ENCODE assay signal across 15 cellular contexts in the genomic region with DNA sequence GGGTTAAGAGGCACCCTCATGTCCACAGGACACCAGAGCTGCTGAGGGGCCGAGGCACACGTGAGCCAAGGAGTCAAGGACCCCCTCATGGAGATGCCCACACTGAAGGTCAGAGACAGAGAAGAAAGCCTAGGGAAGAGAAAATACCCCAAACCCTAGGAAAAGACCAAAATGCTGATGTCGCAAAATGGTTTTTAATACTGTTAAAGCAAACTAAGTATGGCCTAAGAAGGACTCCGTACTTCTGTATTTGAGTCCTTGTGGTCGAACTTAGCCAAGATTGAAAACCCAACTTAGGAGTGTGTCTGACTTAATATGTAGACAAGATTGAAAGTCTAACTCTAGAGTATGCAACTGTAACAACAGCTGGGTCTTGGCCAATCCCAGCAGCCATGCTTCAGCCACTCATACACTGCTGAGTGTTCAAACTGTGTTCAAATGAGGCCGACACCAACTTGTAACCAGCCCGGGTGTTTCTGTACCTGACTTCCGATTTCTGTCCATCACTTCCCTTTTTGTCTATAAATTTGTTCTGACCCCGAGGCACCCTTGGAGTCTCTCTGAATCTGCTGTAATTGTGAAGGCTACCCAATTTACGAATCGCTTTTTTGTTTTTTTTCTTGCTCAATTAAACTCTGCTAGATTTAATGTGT.
"Had no signal": no experiment of that assay in that cellular context is flagged by ENCODE, and none has a peak within 500 bp of the region (broad histone marks: within the 10 kb centered on the region; RNA-seq: fewer than 3 reads in every experiment).

No MANE protein-coding gene starts in this region.

- H3K9me3 ChIP-seq: psoas muscle had no signal

- H3K4me1 ChIP-seq: psoas muscle, spleen had no signal

- H3K27ac Mint-ChIP-seq: activated naive CD4-positive, alpha-beta T cell treated with anti-CD3 and anti-CD28 coated beads for 36 hours; activated naive CD8-positive, alpha-beta T cell treated with anti-CD3 and anti-CD28 coated beads, Interleukin-2, amount 50 U/mL, for 24 hours; activated T-helper 17 cell treated with anti-CD3 and anti-CD28 coated beads, Interleukin-2, amount 50 U/mL, for 72 hours; nephron progenitor cell had no signal

- H3K27me3 Mint-ChIP-seq: activated naive CD8-positive, alpha-beta T cell treated with anti-CD3 and anti-CD28 coated beads, Interleukin-2, amount 50 U/mL, for 24 hours; activated T-helper 17 cell treated with anti-CD3 and anti-CD28 coated beads, Interleukin-2, amount 50 U/mL, for 72 hours had no signal

- H3K36me3 ChIP-seq: spleen, thoracic aorta had no signal

- H3K27ac ChIP-seq: epithelial cell of prostate, psoas muscle, spleen, thoracic aorta had no signal

- H3K4me3 Mint-ChIP-seq: activated naive CD4-positive, alpha-beta T cell treated with anti-CD3 and anti-CD28 coated beads for 36 hours; activated naive CD8-positive, alpha-beta T cell treated with anti-CD3 and anti-CD28 coated beads, Interleukin-2, amount 50 U/mL, for 24 hours; activated T-helper 17 cell treated with anti-CD3 and anti-CD28 coated beads, Interleukin-2, amount 50 U/mL, for 72 hours; immature natural killer cell; nephron progenitor cell had no signal

- DNase-seq: activated CD4-positive, alpha-beta T cell treated with anti-CD3 and anti-CD28 coated beads, Interleukin-2, amount 50 U/mL, for 4 hours; activated CD4-positive, CD25-positive, alpha-beta regulatory T cell treated with anti-CD3 and anti-CD28 coated beads, Interleukin-2, amount 50 U/mL, for 72 hours; activated naive CD4-positive, alpha-beta T cell treated with anti-CD3 and anti-CD28 coated beads for 36 hours; activated naive CD8-positive, alpha-beta T cell treated with anti-CD3 and anti-CD28 coated beads, Interleukin-2, amount 50 U/mL, for 24 hours; activated T-cell treated with anti-CD3 and anti-CD28 coated beads for 4 hours; head of caudate nucleus; immature natural killer cell; nephron progenitor cell; psoas muscle; spleen; T-helper 9 cell had no signal

- H3K4me3 ChIP-seq: psoas muscle, spleen, thoracic aorta had no signal

- ATAC-seq: activated naive CD8-positive, alpha-beta T cell treated with anti-CD3 and anti-CD28 coated beads, Interleukin-2, amount 50 U/mL, for 24 hours; activated T-helper 17 cell treated with anti-CD3 and anti-CD28 coated beads, Interleukin-2, amount 50 U/mL, for 72 hours; psoas muscle; sciatic nerve had no signal

- H3K27me3 ChIP-seq: spleen had no signal

- H3K4me1 Mint-ChIP-seq: activated naive CD8-positive, alpha-beta T cell treated with anti-CD3 and anti-CD28 coated beads, Interleukin-2, amount 50 U/mL, for 24 hours; activated T-helper 17 cell treated with anti-CD3 and anti-CD28 coated beads, Interleukin-2, amount 50 U/mL, for 72 hours; immature natural killer cell; nephron progenitor cell had no signal
